ENCODE assay signal across 29 cellular contexts in genomic region chr5:74988273-74988983, GRCh38.
"Had no signal": no experiment of that assay in that cellular context is flagged by ENCODE, and none has a peak within 500 bp of the region (broad histone marks: within the 10 kb centered on the region; RNA-seq: fewer than 3 reads in every experiment).

No MANE protein-coding gene starts in this region.

- ATAC-seq: activated CD4-positive, alpha-beta T cell treated with anti-CD3 and anti-CD28 coated beads for 36 hours; activated CD4-positive, CD25-positive, alpha-beta regulatory T cell treated with anti-CD3 and anti-CD28 coated beads, Interleukin-2, amount 50 U/mL, for 24 hours; activated CD8-positive, alpha-beta T cell treated with anti-CD3 and anti-CD28 coated beads, Interleukin-2, amount 10 ng/mL, durations not matched to agents 7 days and 5 days; activated naive CD4-positive, alpha-beta T cell treated with anti-CD3 and anti-CD28 coated beads, Interleukin-2, amount 50 U/mL, for 72 hours; body of pancreas; Panc1; WTC11 had no signal

- H3K27me3 ChIP-seq: adrenal gland, body of pancreas, breast epithelium had no signal

- H3K27me3 Mint-ChIP-seq: activated CD4-positive, alpha-beta T cell treated with anti-CD3 and anti-CD28 coated beads for 36 hours; activated CD4-positive, alpha-beta T cell treated with anti-CD3 and anti-CD28 coated beads, Interleukin-2, amount 10 ng/mL, durations not matched to agents 7 days and 5 days; activated T-cell treated with anti-CD3 and anti-CD28 coated beads, Interleukin-2, amount 50 U/mL, for 24 hours had no signal

- DNase-seq: activated CD4-positive, alpha-beta T cell treated with anti-CD3 and anti-CD28 coated beads for 36 hours; activated CD4-positive, alpha-beta T cell treated with anti-CD3 and anti-CD28 coated beads, Interleukin-2, amount 10 ng/mL, durations not matched to agents 7 days and 5 days; activated CD4-positive, alpha-beta T cell treated with anti-CD3 and anti-CD28 coated beads, Interleukin-2, amount 50 U/mL, for 48 hours; activated CD8-positive, alpha-beta T cell treated with anti-CD3 and anti-CD28 coated beads, Interleukin-2, amount 10 ng/mL, durations not matched to agents 7 days and 5 days; activated gamma-delta T cell treated with Interleukin-2 at 50 U/mL for 16 hours; activated naive CD4-positive, alpha-beta T cell treated with anti-CD3 and anti-CD28 coated beads for 36 hours; activated T-cell treated with anti-CD3 and anti-CD28 coated beads, Interleukin-2, amount 50 U/mL, for 24 hours; adrenal gland; body of pancreas; NCI-H1048; NCI-H1105 treated with DMSO at 0.1 percent for 48 hours; NCI-H1436; NCI-H1694; NCI-H1930; NCI-H2081 treated with DMSO at 0.1 percent for 48 hours; NCI-H226; NCI-H446 treated with DMSO at 0.1 percent for 48 hours; NCI-H524; NCI-H69; NCI-H82; RPMI8226; SIG-M5 had no signal

- H3K27ac ChIP-seq: adrenal gland, body of pancreas, breast epithelium had no signal

- H3K4me1 Mint-ChIP-seq: activated CD4-positive, alpha-beta T cell treated with anti-CD3 and anti-CD28 coated beads for 36 hours; activated CD4-positive, alpha-beta T cell treated with anti-CD3 and anti-CD28 coated beads, Interleukin-2, amount 10 ng/mL, durations not matched to agents 7 days and 5 days had no signal

- H3K4me3 ChIP-seq: adrenal gland, body of pancreas, breast epithelium had no signal

- H3K4me3 Mint-ChIP-seq: activated CD4-positive, alpha-beta T cell treated with anti-CD3 and anti-CD28 coated beads for 36 hours; activated CD4-positive, alpha-beta T cell treated with anti-CD3 and anti-CD28 coated beads, Interleukin-2, amount 10 ng/mL, durations not matched to agents 7 days and 5 days; activated CD8-positive, alpha-beta T cell treated with anti-CD3 and anti-CD28 coated beads, Interleukin-2, amount 10 ng/mL, durations not matched to agents 7 days and 5 days; activated naive CD4-positive, alpha-beta T cell treated with anti-CD3 and anti-CD28 coated beads for 36 hours; activated T-cell treated with anti-CD3 and anti-CD28 coated beads, Interleukin-2, amount 50 U/mL, for 24 hours; activated T-helper 1 cell treated with anti-CD3 and anti-CD28 coated beads, Interleukin-12 subunit alpha, Interleukin-12 subunit beta, Interleukin-2, Interleukin-4 antibody, amounts not matched to agents 30 ng/mL and 10 ng/mL and 1 ng/mL, durations not matched to agents 14 hours and 24 hours and 36 hours; T-helper 2 cell treated with Interferon-gamma antibody and Interleukin-4, amounts not matched to agents 5 μg/mL and 100 μg/mL, for 36 hours; WTC11 had no signal

- H3K9me3 Mint-ChIP-seq: activated T-helper 1 cell treated with anti-CD3 and anti-CD28 coated beads, Interleukin-12 subunit alpha, Interleukin-12 subunit beta, Interleukin-2, Interleukin-4 antibody, amounts not matched to agents 30 ng/mL and 10 ng/mL and 1 ng/mL, durations not matched to agents 14 hours and 24 hours and 36 hours had no signal

- H3K27ac Mint-ChIP-seq: activated CD4-positive, alpha-beta T cell treated with anti-CD3 and anti-CD28 coated beads for 36 hours; activated CD4-positive, alpha-beta T cell treated with anti-CD3 and anti-CD28 coated beads, Interleukin-2, amount 10 ng/mL, durations not matched to agents 7 days and 5 days; activated CD8-positive, alpha-beta T cell treated with anti-CD3 and anti-CD28 coated beads, Interleukin-2, amount 10 ng/mL, durations not matched to agents 7 days and 5 days; activated naive CD4-positive, alpha-beta T cell treated with anti-CD3 and anti-CD28 coated beads for 36 hours; activated naive CD4-positive, alpha-beta T cell treated with anti-CD3 and anti-CD28 coated beads, Interleukin-2, amount 50 U/mL, for 72 hours; activated T-cell treated with anti-CD3 and anti-CD28 coated beads, Interleukin-2, amount 50 U/mL, for 24 hours; activated T-helper 1 cell treated with anti-CD3 and anti-CD28 coated beads, Interleukin-12 subunit alpha, Interleukin-12 subunit beta, Interleukin-2, Interleukin-4 antibody, amounts not matched to agents 30 ng/mL and 10 ng/mL and 1 ng/mL, durations not matched to agents 14 hours and 24 hours and 36 hours; T-helper 2 cell treated with Interferon-gamma antibody and Interleukin-4, amounts not matched to agents 5 μg/mL and 100 μg/mL, for 36 hours; WTC11 had no signal

- H3K36me3 ChIP-seq: adrenal gland, breast epithelium had no signal

- H3K9me3 ChIP-seq: adrenal gland, body of pancreas had no signal

- H3K4me1 ChIP-seq: adrenal gland, breast epithelium had no signal
